ENCODE assay signal across 1 cellular context in genomic region chr2:125330133-125330532, GRCh38.
TF ChIP-seq lines count a peak whose summit lies in the region.

No MANE protein-coding gene starts in this region.

TF ChIP-seq in GM12878, 131 proteins besides CTCF, POLR2A, EP300 and RAD21 (continued from another document):
- TF ChIP-seq TCF12 (IDR thresholded peaks at IDR 0.05; ENCODE audit: low read depth, low read length) (0 out of 2 replicates have a peak, but pooled peaks have one; percentile 26), USF2 (IDR thresholded peaks at IDR 0.05; ENCODE audit: borderline replicate concordance, low read depth, low read length) (no peak), NR2F1 (conservative IDR thresholded peaks at IDR 0.05) (peak; percentile 41; the same call in 1 of the 2 replicates), SMAD5 (IDR thresholded peaks at IDR 0.05; ENCODE audit: low read depth) (no peak), NR2C2 (IDR thresholded peaks at IDR 0.05; ENCODE audit: borderline replicate concordance, control insufficient read depth, insufficient read length, low read depth) (no peak), RBBP5 (conservative IDR thresholded peaks at IDR 0.05) (no peak), MEF2B (IDR thresholded peaks at IDR 0.05; ENCODE audit: partially characterized antibody, poor library complexity, severe bottlenecking) (peak; percentile 73), CREM (IDR thresholded peaks at IDR 0.05; ENCODE audit: low read depth) (peak; percentile 38; the same call in 1 of the 2 replicates), BHLHE40 (IDR thresholded peaks at IDR 0.05; ENCODE audit: borderline replicate concordance in 1 of 2, low read depth in 2 of 2, low read length in 1 of 2) (0 out of 4 replicates have a peak, but pooled peaks of 1 of the 2 experiments have one; percentile 34), MTA2 (IDR thresholded peaks at IDR 0.05; ENCODE audit: low read depth) (peak; percentile 26; the same call in 1 of the 2 replicates), RELB (IDR thresholded peaks at IDR 0.05; ENCODE audit: low read depth) (no peak), TBL1XR1 (IDR thresholded peaks at IDR 0.05; ENCODE audit: low read depth, low read length) (peak; percentile 27; the same call in 1 of the 2 replicates), MEF2A (IDR thresholded peaks at IDR 0.05; ENCODE audit: insufficient read depth, low read depth, low read length) (peak; percentile 89), SP1 (IDR thresholded peaks at IDR 0.05; ENCODE audit: low read depth, low read length) (no peak), POLR2AphosphoS2 (IDR thresholded peaks at IDR 0.05; ENCODE audit: low read depth, low read length) (no peak), RUNX3 (IDR thresholded peaks at IDR 0.05; ENCODE audit: low read length) (peak; percentile 41; the same call in 1 of the 2 replicates), ZNF687 (IDR thresholded peaks at IDR 0.05) (no peak), POU2F2 (IDR thresholded peaks at IDR 0.05; ENCODE audit: borderline replicate concordance, low read depth, low read length) (no peak), ATF7 (IDR thresholded peaks at IDR 0.05; ENCODE audit: low read depth) (0 out of 2 replicates have a peak, but pooled peaks have one; percentile 20), FOXM1 (IDR thresholded peaks at IDR 0.05; ENCODE audit: low read depth, low read length) (peak; percentile 72; the same call in 1 of the 2 replicates), GATAD2B (conservative IDR thresholded peaks at IDR 0.05; ENCODE audit: low read depth) (no peak), ZBTB40 (IDR thresholded peaks at IDR 0.05; ENCODE audit: borderline replicate concordance) (no peak), BCLAF1 (IDR thresholded peaks at IDR 0.05) (no peak), KAT2A (conservative IDR thresholded peaks at IDR 0.05; ENCODE audit: control insufficient read depth, low read depth, low read length) (no peak), NFIC (IDR thresholded peaks at IDR 0.05; ENCODE audit: low read depth, low read length) (peak; percentile 83), EED (IDR thresholded peaks at IDR 0.05; ENCODE audit: low read depth) (no peak)
